Comparison of ENCODE assay signal across 25 cellular contexts in genomic region chr3:56870436-56870835, GRCh38.
DNase-seq lines count a peak whose midpoint lies in the region; ATAC-seq, FAIRE-seq and TF ChIP-seq lines count a peak whose summit lies in the region.
"Had no signal": no experiment of that assay in that cellular context is flagged by ENCODE, and none has a peak within 500 bp of the region (broad histone marks: within the 10 kb centered on the region; RNA-seq: fewer than 3 reads in every experiment).

No MANE protein-coding gene starts in this region.

- DNase-seq in activated T-cell treated with anti-CD3 and anti-CD28 coated beads, Interleukin-2, amount 50 U/mL, for 72 hours = no peak
- DNase-seq in activated T-cell treated with anti-CD3 and anti-CD28 coated beads for 4 hours = no peak
- DNase-seq in H54 (ENCODE audit: insufficient read length, low spot score) = no peak
- no peak for DNase-seq in activated T-helper 2 cell treated with anti-CD3 and anti-CD28 coated beads, Interferon-gamma antibody, Interleukin-2, Interleukin-4, amounts not matched to agents 10 μg/mL and 5 μg/mL and 100 μg/mL, durations not matched to agents 14 hours and 24 hours and 36 hours (ENCODE audit: low spot score)
- peak; percentile 67 for DNase-seq in iris pigment epithelial cell (ENCODE audit: low read depth)
- DNase-seq in left ventricle myocardium inferior = no peak
- no peak for DNase-seq in A172 (ENCODE audit: low spot score)
- DNase-seq: activated CD4-positive, alpha-beta T cell treated with anti-CD3 and anti-CD28 coated beads, Interleukin-2, amount 10 ng/mL, durations not matched to agents 7 days and 5 days; brain microvascular endothelial cell; Calu3; cortex of kidney; endodermal cell; midbrain; NCI-H1092; NCI-H1930; NCI-H226; NCI-H82; ovary had no signal

- H3K27me3 ChIP-seq in left ventricle myocardium inferior (ENCODE audit: low read depth) = no peaks in the 10 kb centered on the region
- H3K27me3 ChIP-seq: BLaER1 treated with 17β-estradiol and CSF1 and Interleukin-3, amounts not matched to agents 10 nM and 100 nM; brain microvascular endothelial cell; ovary; right atrium auricular region had no signal

- intact Hi-C loops in activated T-helper 2 cell treated with anti-CD3 and anti-CD28 coated beads, Interferon-gamma antibody, Interleukin-2, Interleukin-4, amounts not matched to agents 10 μg/mL and 5 μg/mL and 100 μg/mL, durations not matched to agents 14 hours and 24 hours and 36 hours (cut with micrococcal nuclease) = loop anchor here (1.0 kb wide), 1 partner anchor 8 kb away; no protein-coding TSS in a partner anchor
- intact Hi-C loops in left ventricle myocardium inferior (cut with micrococcal nuclease) = no loop called here

- no peak for TF ChIP-seq CTCF in left ventricle myocardium inferior (IDR thresholded peaks at IDR 0.05; ENCODE audit: borderline replicate concordance)

- no peak overlapping the region for H3K27ac Mint-ChIP-seq in activated T-cell treated with anti-CD3 and anti-CD28 coated beads, Interleukin-2, amount 50 U/mL, for 72 hours
- peak overlapping the region; percentile 63 for H3K27ac Mint-ChIP-seq in activated T-helper 2 cell treated with anti-CD3 and anti-CD28 coated beads, Interferon-gamma antibody, Interleukin-2, Interleukin-4, amounts not matched to agents 10 μg/mL and 5 μg/mL and 100 μg/mL, durations not matched to agents 14 hours and 24 hours and 36 hours
- H3K27ac Mint-ChIP-seq: activated CD4-positive, alpha-beta T cell treated with anti-CD3 and anti-CD28 coated beads, Interleukin-2, amount 10 ng/mL, durations not matched to agents 7 days and 5 days; endodermal cell; T-helper 1 cell treated with Interleukin-12 subunit alpha and Interleukin-12 subunit beta and Interleukin-4 antibody, amounts not matched to agents 30 μg/mL and 1 μg/mL, for 36 hours; type B pancreatic cell had no signal

- peak; percentile 26 to 31 for ATAC-seq in activated T-cell treated with anti-CD3 and anti-CD28 coated beads, Interleukin-2, amount 50 U/mL, for 72 hours (replicated peaks in 1 of 2)
- ATAC-seq in HG02798 (IDR thresholded peaks at IDR 0.05; ENCODE audit: poor library complexity, unreplicated experiment) = no peak
- ATAC-seq: left lobe of liver had no signal

- H3K9me3 Mint-ChIP-seq in activated T-cell treated with anti-CD3 and anti-CD28 coated beads, Interleukin-2, amount 50 U/mL, for 72 hours = no peaks in the 10 kb centered on the region
- H3K9me3 Mint-ChIP-seq in activated T-helper 2 cell treated with anti-CD3 and anti-CD28 coated beads, Interferon-gamma antibody, Interleukin-2, Interleukin-4, amounts not matched to agents 10 μg/mL and 5 μg/mL and 100 μg/mL, durations not matched to agents 14 hours and 24 hours and 36 hours = no peaks in the 10 kb centered on the region
- H3K9me3 Mint-ChIP-seq: activated CD4-positive, alpha-beta T cell treated with anti-CD3 and anti-CD28 coated beads, Interleukin-2, amount 10 ng/mL, durations not matched to agents 7 days and 5 days; endodermal cell; nephron; type B pancreatic cell had no signal

- H3K4me1 ChIP-seq in left ventricle myocardium inferior = no peaks in the 10 kb centered on the region

- H3K9me3 ChIP-seq in left ventricle myocardium inferior (replicated peaks) = no peaks in the 10 kb centered on the region
- H3K9me3 ChIP-seq: BLaER1 treated with 17β-estradiol and CSF1 and Interleukin-3, amounts not matched to agents 10 nM and 100 nM; ovary; right atrium auricular region had no signal

- no peaks in the 10 kb centered on the region for H3K36me3 Mint-ChIP-seq in activated T-cell treated with anti-CD3 and anti-CD28 coated beads, Interleukin-2, amount 50 U/mL, for 72 hours (ENCODE audit: insufficient read depth in 2 of 2)
- peaks cover 11% of the 10 kb centered on the region for H3K36me3 Mint-ChIP-seq in activated T-helper 2 cell treated with anti-CD3 and anti-CD28 coated beads, Interferon-gamma antibody, Interleukin-2, Interleukin-4, amounts not matched to agents 10 μg/mL and 5 μg/mL and 100 μg/mL, durations not matched to agents 14 hours and 24 hours and 36 hours (ENCODE audit: low read depth)
- H3K36me3 Mint-ChIP-seq: type B pancreatic cell had no signal

- H3K4me3 Mint-ChIP-seq in activated T-cell treated with anti-CD3 and anti-CD28 coated beads, Interleukin-2, amount 50 U/mL, for 72 hours = peak overlapping the region in 1 of 2 donors; percentile 22
- H3K4me3 Mint-ChIP-seq in activated T-helper 2 cell treated with anti-CD3 and anti-CD28 coated beads, Interferon-gamma antibody, Interleukin-2, Interleukin-4, amounts not matched to agents 10 μg/mL and 5 μg/mL and 100 μg/mL, durations not matched to agents 14 hours and 24 hours and 36 hours (ENCODE audit: low read depth) = no peak overlapping the region
- H3K4me3 Mint-ChIP-seq: activated CD4-positive, alpha-beta T cell treated with anti-CD3 and anti-CD28 coated beads, Interleukin-2, amount 10 ng/mL, durations not matched to agents 7 days and 5 days; endodermal cell; nephron; T-helper 1 cell treated with Interleukin-12 subunit alpha and Interleukin-12 subunit beta and Interleukin-4 antibody, amounts not matched to agents 30 μg/mL and 1 μg/mL, for 36 hours; type B pancreatic cell had no signal

- FAIRE-seq in H54 (lab: Jason Lieb, UNC) = peak; percentile 57

- no peaks in the 10 kb centered on the region for H3K27me3 Mint-ChIP-seq in activated T-cell treated with anti-CD3 and anti-CD28 coated beads, Interleukin-2, amount 50 U/mL, for 72 hours (ENCODE audit: low read depth)
- H3K27me3 Mint-ChIP-seq in activated T-helper 2 cell treated with anti-CD3 and anti-CD28 coated beads, Interferon-gamma antibody, Interleukin-2, Interleukin-4, amounts not matched to agents 10 μg/mL and 5 μg/mL and 100 μg/mL, durations not matched to agents 14 hours and 24 hours and 36 hours (ENCODE audit: low read depth) = no peaks in the 10 kb centered on the region
- H3K27me3 Mint-ChIP-seq: activated CD4-positive, alpha-beta T cell treated with anti-CD3 and anti-CD28 coated beads, Interleukin-2, amount 10 ng/mL, durations not matched to agents 7 days and 5 days; type B pancreatic cell had no signal

- H3K4me1 Mint-ChIP-seq in activated T-cell treated with anti-CD3 and anti-CD28 coated beads, Interleukin-2, amount 50 U/mL, for 72 hours (ENCODE audit: low read depth) = peaks cover 64% of the 10 kb centered on the region
- H3K4me1 Mint-ChIP-seq in activated T-helper 2 cell treated with anti-CD3 and anti-CD28 coated beads, Interferon-gamma antibody, Interleukin-2, Interleukin-4, amounts not matched to agents 10 μg/mL and 5 μg/mL and 100 μg/mL, durations not matched to agents 14 hours and 24 hours and 36 hours (ENCODE audit: low read depth) = peaks cover 60% of the 10 kb centered on the region

- H3K27ac ChIP-seq in left ventricle myocardium inferior (replicated peaks) = no peak overlapping the region
- H3K27ac ChIP-seq: BLaER1 treated with 17β-estradiol and CSF1 and Interleukin-3, amounts not matched to agents 10 nM and 100 nM; brain microvascular endothelial cell; ovary; right atrium auricular region had no signal

- no peak overlapping the region for H3K4me3 ChIP-seq in left ventricle myocardium inferior
- H3K4me3 ChIP-seq: BLaER1 treated with 17β-estradiol and CSF1 and Interleukin-3, amounts not matched to agents 10 nM and 100 nM; ovary; right atrium auricular region had no signal

- no peaks in the 10 kb centered on the region for H3K36me3 ChIP-seq in left ventricle myocardium inferior
- H3K36me3 ChIP-seq: BLaER1 treated with 17β-estradiol and CSF1 and Interleukin-3, amounts not matched to agents 10 nM and 100 nM; brain microvascular endothelial cell; ovary; right atrium auricular region had no signal

- no peak for TF ChIP-seq POLR2A in H54 (IDR thresholded peaks at IDR 0.05; ENCODE audit: low read depth, low read length)
